ENCODE assay signal across 1 cellular context in the genomic region with DNA sequence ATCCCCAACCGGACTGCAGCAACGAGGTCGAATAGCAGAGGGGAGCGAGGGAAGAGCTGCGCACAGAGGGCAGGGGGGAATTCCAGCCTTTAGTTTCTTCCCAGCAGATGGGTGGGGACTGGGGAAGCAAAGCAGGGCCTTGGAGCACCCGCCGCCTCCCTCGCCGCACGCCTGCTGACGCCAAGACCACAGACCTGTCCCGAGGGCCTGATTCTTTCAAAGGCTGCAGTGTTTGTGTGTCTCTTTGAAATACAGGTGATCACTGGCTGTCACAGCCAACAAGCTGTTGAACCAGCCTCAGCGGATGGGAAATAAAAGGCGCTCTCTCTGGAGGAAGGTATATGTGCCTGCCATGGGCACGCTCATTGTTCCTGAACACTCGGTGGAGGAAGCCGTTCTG.
TF ChIP-seq lines count a peak whose summit lies in the region.

No MANE protein-coding gene starts in this region.

TF ChIP-seq in GM23338, 12 proteins besides CTCF, POLR2A, EP300 and RAD21:
- TF ChIP-seq, protein P1, sequence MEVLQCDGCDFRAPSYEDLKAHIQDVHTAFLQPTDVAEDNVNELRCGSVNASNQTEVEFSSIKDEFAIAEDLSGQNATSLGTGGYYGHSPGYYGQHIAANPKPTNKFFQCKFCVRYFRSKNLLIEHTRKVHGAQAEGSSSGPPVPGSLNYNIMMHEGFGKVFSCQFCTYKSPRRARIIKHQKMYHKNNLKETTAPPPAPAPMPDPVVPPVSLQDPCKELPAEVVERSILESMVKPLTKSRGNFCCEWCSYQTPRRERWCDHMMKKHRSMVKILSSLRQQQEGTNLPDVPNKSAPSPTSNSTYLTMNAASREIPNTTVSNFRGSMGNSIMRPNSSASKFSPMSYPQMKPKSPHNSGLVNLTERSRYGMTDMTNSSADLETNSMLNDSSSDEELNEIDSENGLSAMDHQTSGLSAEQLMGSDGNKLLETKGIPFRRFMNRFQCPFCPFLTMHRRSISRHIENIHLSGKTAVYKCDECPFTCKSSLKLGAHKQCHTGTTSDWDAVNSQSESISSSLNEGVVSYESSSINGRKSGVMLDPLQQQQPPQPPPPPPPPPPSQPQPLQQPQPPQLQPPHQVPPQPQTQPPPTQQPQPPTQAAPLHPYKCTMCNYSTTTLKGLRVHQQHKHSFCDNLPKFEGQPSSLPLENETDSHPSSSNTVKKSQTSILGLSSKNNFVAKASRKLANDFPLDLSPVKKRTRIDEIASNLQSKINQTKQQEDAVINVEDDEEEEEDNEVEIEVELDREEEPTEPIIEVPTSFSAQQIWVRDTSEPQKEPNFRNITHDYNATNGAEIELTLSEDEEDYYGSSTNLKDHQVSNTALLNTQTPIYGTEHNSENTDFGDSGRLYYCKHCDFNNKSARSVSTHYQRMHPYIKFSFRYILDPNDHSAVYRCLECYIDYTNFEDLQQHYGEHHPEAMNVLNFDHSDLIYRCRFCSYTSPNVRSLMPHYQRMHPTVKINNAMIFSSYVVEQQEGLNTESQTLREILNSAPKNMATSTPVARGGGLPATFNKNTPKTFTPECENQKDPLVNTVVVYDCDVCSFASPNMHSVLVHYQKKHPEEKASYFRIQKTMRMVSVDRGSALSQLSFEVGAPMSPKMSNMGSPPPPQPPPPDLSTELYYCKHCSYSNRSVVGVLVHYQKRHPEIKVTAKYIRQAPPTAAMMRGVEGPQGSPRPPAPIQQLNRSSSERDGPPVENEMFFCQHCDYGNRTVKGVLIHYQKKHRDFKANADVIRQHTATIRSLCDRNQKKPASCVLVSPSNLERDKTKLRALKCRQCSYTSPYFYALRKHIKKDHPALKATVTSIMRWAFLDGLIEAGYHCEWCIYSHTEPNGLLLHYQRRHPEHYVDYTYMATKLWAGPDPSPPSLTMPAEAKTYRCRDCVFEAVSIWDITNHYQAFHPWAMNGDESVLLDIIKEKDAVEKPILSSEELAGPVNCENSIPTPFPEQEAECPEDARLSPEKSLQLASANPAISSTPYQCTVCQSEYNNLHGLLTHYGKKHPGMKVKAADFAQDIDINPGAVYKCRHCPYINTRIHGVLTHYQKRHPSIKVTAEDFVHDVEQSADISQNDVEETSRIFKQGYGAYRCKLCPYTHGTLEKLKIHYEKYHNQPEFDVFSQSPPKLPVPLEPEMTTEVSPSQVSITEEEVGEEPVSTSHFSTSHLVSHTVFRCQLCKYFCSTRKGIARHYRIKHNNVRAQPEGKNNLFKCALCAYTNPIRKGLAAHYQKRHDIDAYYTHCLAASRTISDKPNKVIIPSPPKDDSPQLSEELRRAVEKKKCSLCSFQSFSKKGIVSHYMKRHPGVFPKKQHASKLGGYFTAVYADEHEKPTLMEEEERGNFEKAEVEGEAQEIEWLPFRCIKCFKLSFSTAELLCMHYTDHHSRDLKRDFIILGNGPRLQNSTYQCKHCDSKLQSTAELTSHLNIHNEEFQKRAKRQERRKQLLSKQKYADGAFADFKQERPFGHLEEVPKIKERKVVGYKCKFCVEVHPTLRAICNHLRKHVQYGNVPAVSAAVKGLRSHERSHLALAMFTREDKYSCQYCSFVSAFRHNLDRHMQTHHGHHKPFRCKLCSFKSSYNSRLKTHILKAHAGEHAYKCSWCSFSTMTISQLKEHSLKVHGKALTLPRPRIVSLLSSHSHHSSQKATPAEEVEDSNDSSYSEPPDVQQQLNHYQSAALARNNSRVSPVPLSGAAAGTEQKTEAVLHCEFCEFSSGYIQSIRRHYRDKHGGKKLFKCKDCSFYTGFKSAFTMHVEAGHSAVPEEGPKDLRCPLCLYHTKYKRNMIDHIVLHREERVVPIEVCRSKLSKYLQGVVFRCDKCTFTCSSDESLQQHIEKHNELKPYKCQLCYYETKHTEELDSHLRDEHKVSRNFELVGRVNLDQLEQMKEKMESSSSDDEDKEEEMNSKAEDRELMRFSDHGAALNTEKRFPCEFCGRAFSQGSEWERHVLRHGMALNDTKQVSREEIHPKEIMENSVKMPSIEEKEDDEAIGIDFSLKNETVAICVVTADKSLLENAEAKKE (CRISPR knock-in tag; IDR thresholded peaks at IDR 0.05): no peak
- TF ChIP-seq CREB1 (CRISPR knock-in tag; IDR thresholded peaks at IDR 0.05; ENCODE audit: low read depth) (no peak), NANOG (IDR thresholded peaks at IDR 0.05; ENCODE audit: borderline replicate concordance) (no peak), EZH2 (IDR thresholded peaks at IDR 0.05; ENCODE audit: low read depth, unreplicated experiment) (no peak), ETS1 (IDR thresholded peaks at IDR 0.05) (no peak), ZNF331 (CRISPR knock-in tag; IDR thresholded peaks at IDR 0.05; ENCODE audit: low read depth) (no peak), EZH2phosphoT487 (IDR thresholded peaks at IDR 0.05; ENCODE audit: unreplicated experiment) (no peak), JUNB (IDR thresholded peaks at IDR 0.05; ENCODE audit: unreplicated experiment) (no peak), POLR2AphosphoS5 (IDR thresholded peaks at IDR 0.05; ENCODE audit: low read depth) (no peak), STAT1 (IDR thresholded peaks at IDR 0.05; ENCODE audit: unreplicated experiment) (no peak), ZNF114 (CRISPR knock-in tag; IDR thresholded peaks at IDR 0.05) (no peak)
- TF ChIP-seq, protein P2, sequence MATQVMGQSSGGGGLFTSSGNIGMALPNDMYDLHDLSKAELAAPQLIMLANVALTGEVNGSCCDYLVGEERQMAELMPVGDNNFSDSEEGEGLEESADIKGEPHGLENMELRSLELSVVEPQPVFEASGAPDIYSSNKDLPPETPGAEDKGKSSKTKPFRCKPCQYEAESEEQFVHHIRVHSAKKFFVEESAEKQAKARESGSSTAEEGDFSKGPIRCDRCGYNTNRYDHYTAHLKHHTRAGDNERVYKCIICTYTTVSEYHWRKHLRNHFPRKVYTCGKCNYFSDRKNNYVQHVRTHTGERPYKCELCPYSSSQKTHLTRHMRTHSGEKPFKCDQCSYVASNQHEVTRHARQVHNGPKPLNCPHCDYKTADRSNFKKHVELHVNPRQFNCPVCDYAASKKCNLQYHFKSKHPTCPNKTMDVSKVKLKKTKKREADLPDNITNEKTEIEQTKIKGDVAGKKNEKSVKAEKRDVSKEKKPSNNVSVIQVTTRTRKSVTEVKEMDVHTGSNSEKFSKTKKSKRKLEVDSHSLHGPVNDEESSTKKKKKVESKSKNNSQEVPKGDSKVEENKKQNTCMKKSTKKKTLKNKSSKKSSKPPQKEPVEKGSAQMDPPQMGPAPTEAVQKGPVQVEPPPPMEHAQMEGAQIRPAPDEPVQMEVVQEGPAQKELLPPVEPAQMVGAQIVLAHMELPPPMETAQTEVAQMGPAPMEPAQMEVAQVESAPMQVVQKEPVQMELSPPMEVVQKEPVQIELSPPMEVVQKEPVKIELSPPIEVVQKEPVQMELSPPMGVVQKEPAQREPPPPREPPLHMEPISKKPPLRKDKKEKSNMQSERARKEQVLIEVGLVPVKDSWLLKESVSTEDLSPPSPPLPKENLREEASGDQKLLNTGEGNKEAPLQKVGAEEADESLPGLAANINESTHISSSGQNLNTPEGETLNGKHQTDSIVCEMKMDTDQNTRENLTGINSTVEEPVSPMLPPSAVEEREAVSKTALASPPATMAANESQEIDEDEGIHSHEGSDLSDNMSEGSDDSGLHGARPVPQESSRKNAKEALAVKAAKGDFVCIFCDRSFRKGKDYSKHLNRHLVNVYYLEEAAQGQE (IDR thresholded peaks at IDR 0.05; ENCODE audit: unreplicated experiment): no peak
TF ChIP-seq in GM23338: peak in this region for 0.
